In genomic region chr5:135551593-135552447, GRCh38 we compare ENCODE assay signal across 8 cellular contexts. TPM values are rescaled to one million over a fixed set of nuclear protein-coding genes. Genes with fewer than 3 reads are reported as not detected.
DNase-seq lines count a peak whose midpoint lies in the region; ATAC-seq, FAIRE-seq and TF ChIP-seq lines count a peak whose summit lies in the region.

No MANE protein-coding gene starts in this region.

- H3K9me3 Mint-ChIP-seq in GM23338 (no peaks in the 10 kb centered on the region), immature natural killer cell (peaks cover 0 to 3% (median 0%) of the 10 kb centered on the region in 6 donors)

- no peaks in the 10 kb centered on the region for H3K9me1 ChIP-seq in K562 (ENCODE audit: control insufficient read depth, insufficient read depth, low read length)

- H3K27me3 Mint-ChIP-seq in GM23338 (ENCODE audit: insufficient read depth, low read depth, poor library complexity): peaks cover 56% of the 10 kb centered on the region
- H3K27me3 Mint-ChIP-seq in immature natural killer cell (ENCODE audit: low read depth in 3 of 3): peaks cover 1 to 19% (median 9%) of the 10 kb centered on the region in 3 donors

- H3K4me1 ChIP-seq in GM23338 (ENCODE audit: insufficient read depth) (no peaks in the 10 kb centered on the region; the same call in 1 of the 2 replicates), K562 (replicated peaks in 1 of 2; ENCODE audit: control insufficient read depth in 2 of 2, insufficient read depth in 2 of 2, low read length in 2 of 2) (peaks cover 3% of the 10 kb centered on the region in 2 experiments; a peak in 2 of 5 replicates)

- no peaks in the 10 kb centered on the region for H3K36me3 Mint-ChIP-seq in GM23338 (ENCODE audit: low read depth)
- no peaks in the 10 kb centered on the region for H3K36me3 Mint-ChIP-seq in immature natural killer cell

- FAIRE-seq in K562 (lab: Jason Lieb, UNC): peak; percentile 95

- CTCF ChIA-PET in K562 (lab: Yijun Ruan, JAX; ENCODE audit: low intra/inter-chr PET ratio): interaction anchor here (1.1 to 4.0 kb wide), 4 partner anchors 13 to 95 kb away, joined by 3 to 51 read pairs (median 14); no protein-coding TSS in a partner anchor

- no TSS peak for BruUV-seq in K562 (replicated peaks; lab: Mats Ljungman, UMichigan)

- TF ChIP-seq CTCF in GM23338 (conservative IDR thresholded peaks at IDR 0.05; ENCODE audit: low read depth in 2 of 2): peak; percentile 88 to 94
- TF ChIP-seq CTCF in K562 (IDR thresholded peaks at IDR 0.05 in 2 of 3, conservative IDR thresholded peaks at IDR 0.05 in 1 of 3; ENCODE audit: insufficient read depth in 2 of 3, low read depth in 1 of 3, low read length in 3 of 3): peak; percentile 90 to 93 (median 93)

- peak; percentile 96 to 98 for TF ChIP-seq RAD21 in K562 (CRISPR knock-in tag; conservative IDR thresholded peaks at IDR 0.05 in 1 of 2, IDR thresholded peaks at IDR 0.05 in 1 of 2)

- in situ Hi-C loops in K562 (cut with MboI): loop anchor here (5.0 kb wide), 1 partner anchor 85 kb away; no protein-coding TSS in a partner anchor

- DNase-seq in DMS 273 treated with DMSO at 0.1 percent for 48 hours (lab: John Stamatoyannopoulos, UW) (peak; percentile 26), GM23338 (ENCODE audit: low spot score) (peak; percentile 82), NCI-H1092 treated with DMSO at 0.1 percent for 48 hours (lab: John Stamatoyannopoulos, UW) (peak; percentile 52), T-helper 1 cell (peak in 3 of 5 donors; percentile 16 to 53 (median 34)), K562 (ENCODE audit: extremely low read depth in 1 of 4, low spot score in 3 of 4) (peak; percentile 77 to 80 (median 80)), immature natural killer cell (peak; percentile 30 to 44 (median 40))
- DNase-seq in stimulated activated CD4-positive, alpha-beta T cell treated with anti-CD3 and anti-CD28 coated beads, Interleukin-12 subunit alpha, Interleukin-12 subunit beta, amount 100 ng/mL, for 48 hours (ENCODE audit: low read depth in 2 of 3, low spot score in 1 of 3): peak; percentile 26 to 63 (median 45)

- 30% methylated on average over 15 of the region's 15 CpGs for WGBS in K562 (ENCODE audit: insufficient coverage, low coverage, missing lambda C conversion rate)

- no peak overlapping the region for H3K9ac ChIP-seq in K562 (ENCODE audit: insufficient read depth in 1 of 2, low read depth in 2 of 2, low read length in 2 of 2)

- H4K20me1 ChIP-seq in GM23338 (replicated peaks; ENCODE audit: insufficient read depth) (peaks cover under 1% of the 10 kb centered on the region), K562 (replicated peaks; ENCODE audit: control insufficient read depth, insufficient read depth, low read length) (peaks cover 3% of the 10 kb centered on the region; the same call in 1 of the 2 replicates)

- no peaks in the 10 kb centered on the region for H3F3A ChIP-seq in GM23338 (replicated peaks; ENCODE audit: low read depth)

- peaks cover 68% of the 10 kb centered on the region for H3K27me3 ChIP-seq in GM23338 (ENCODE audit: insufficient read depth)
- peaks cover 0 to 16% of the 10 kb centered on the region in 2 experiments; a peak in 3 of 5 replicates for H3K27me3 ChIP-seq in K562 (ENCODE audit: control insufficient read depth in 2 of 2, insufficient read depth in 2 of 2, low read length in 2 of 2)

- H3K4me3 Mint-ChIP-seq in GM23338 (no peak overlapping the region), immature natural killer cell (no peak overlapping the region)

- H3K4me2 ChIP-seq in GM23338 (no peak overlapping the region), K562 (ENCODE audit: insufficient read depth, low read length) (no peak overlapping the region)

- no peak for TF ChIP-seq EP300 in K562 (IDR thresholded peaks at IDR 0.05; ENCODE audit: low read length)

- no peaks in the 10 kb centered on the region for H3K9me3 ChIP-seq in K562 (replicated peaks; ENCODE audit: control insufficient read depth, insufficient read depth, low read depth, low read length)

- H3K79me2 ChIP-seq in GM23338 (replicated peaks; ENCODE audit: insufficient read depth) (no peaks in the 10 kb centered on the region), K562 (ENCODE audit: control insufficient read depth, insufficient read depth, low read length) (no peaks in the 10 kb centered on the region)

- H3K9me2 ChIP-seq in GM23338 (ENCODE audit: insufficient read depth): no peaks in the 10 kb centered on the region

- no peak for TF ChIP-seq POLR2A in K562 (conservative IDR thresholded peaks at IDR 0.05)

- H3K36me3 ChIP-seq in GM23338 (ENCODE audit: insufficient read depth) (no peaks in the 10 kb centered on the region), K562 (ENCODE audit: control insufficient read depth, insufficient read depth, low read length) (no peaks in the 10 kb centered on the region)

- no peak overlapping the region for H2AFZ ChIP-seq in GM23338
- H2AFZ ChIP-seq in K562 (ENCODE audit: low read depth, low read length): no peak overlapping the region

- POLR2A ChIA-PET in K562 (lab: Yijun Ruan, JAX): interaction anchor here (0.9 to 3.5 kb wide), 3 partner anchors 9 to 86 kb away, joined by 5 to 28 read pairs (median 5); no protein-coding TSS in a partner anchor

- H3K27ac ChIP-seq in GM23338 (ENCODE audit: low read depth) (no peak overlapping the region), K562 (ENCODE audit: extremely low read depth, low read depth, low read length) (no peak overlapping the region)

- no peak overlapping the region for H3K27ac Mint-ChIP-seq in GM23338
- no peak overlapping the region for H3K27ac Mint-ChIP-seq in immature natural killer cell

- H3K4me3 ChIP-seq in GM23338 (no peak overlapping the region), K562 (no peak overlapping the region)

- intact Hi-C loops in K562 (cut with micrococcal nuclease): loop anchor here (1.0 to 5.0 kb wide), 4 partner anchors 45 to 279 kb away; no protein-coding TSS in a partner anchor

- H3K4me1 Mint-ChIP-seq in GM23338 (peaks cover 2% of the 10 kb centered on the region; the same call in 1 of the 3 replicates), immature natural killer cell (no peaks in the 10 kb centered on the region)

- peak; percentile 78 for ATAC-seq in GM23338
- ATAC-seq in K562: peak; percentile 93
- no peak for ATAC-seq in HG03457 (IDR thresholded peaks at IDR 0.05; ENCODE audit: unreplicated experiment)

RNA-seq across cellular contexts. Expression of gene NEUROG1, which starts 16.1 kb away (rescaled TPM):
- total RNA-seq in GM23338 (2014; rRNA removed; shearing (Covaris generic)): not detected in 2 replicates
- polyA plus RNA-seq in GM23338 (2016; fragmentation: Nextera tagmentation; extraction: Ambion mirVana): 0.16 TPM in 1 of 2 replicates, not detected in the other
- total RNA-seq in K562 (2011; cell fraction: chromatin; rRNA removed; ENCODE audit: low replicate concordance): not detected in 2 replicates
- total RNA-seq in K562 (2011; cell fraction: nucleolus; rRNA removed): not detected in 2 replicates
- not detected in 2 replicates for total RNA-seq in K562 (2011; cell fraction: nucleoplasm; rRNA removed)
- total RNA-seq in K562 (2014; rRNA removed): not detected in 2 replicates
- not detected in 2 replicates for total RNA-seq in K562 (2014; rRNA removed; fragmentation: Illumina TruSeq; extraction: Trizol)
- total RNA-seq in K562 (2015; rRNA removed; fragmentation: Illumina TruSeq; extraction: Trizol): not detected in 2 replicates
- total RNA-seq in K562 (2021): not detected in 2 replicates
- polyA plus RNA-seq in K562 (2011; rRNA removed): not detected in 2 replicates
- polyA plus RNA-seq in K562 (2011; cell fraction: cytosol; rRNA removed): not detected in 2 replicates
- not detected in 2 replicates for polyA plus RNA-seq in K562 (2011; cell fraction: nucleus; rRNA removed)
- not detected in 2 replicates for polyA plus RNA-seq in K562 (2012)
- polyA plus RNA-seq in K562 (2014; fragmentation: Illumina TruSeq; extraction: Trizol): not detected in 2 replicates
- polyA plus RNA-seq in K562 (2014; fragmentation: Nextera tagmentation; extraction: Ambion mirVana): not detected
- polyA plus RNA-seq in K562 (2014; rRNA removed): not detected in 2 replicates
- not detected in 2 replicates for polyA minus RNA-seq in K562 (2011; rRNA and poly(A)+ RNA removed)
- polyA minus RNA-seq in K562 (2011; cell fraction: cytosol; rRNA and poly(A)+ RNA removed): not detected in 2 replicates
- polyA minus RNA-seq in K562 (2011; cell fraction: nucleus; rRNA and poly(A)+ RNA removed): not detected in 2 replicates
- polyA plus RNA-seq in immature natural killer cell: not detected

RNA-seq across cellular contexts. Expression of gene CXCL14, which starts 27.0 kb away (rescaled TPM):
- not detected in 2 replicates for total RNA-seq in GM23338 (2014; rRNA removed; shearing (Covaris generic))
- 1.7 TPM in 2 replicates for polyA plus RNA-seq in GM23338 (2016; fragmentation: Nextera tagmentation; extraction: Ambion mirVana)
- not detected in 2 replicates for total RNA-seq in K562 (2011; cell fraction: chromatin; rRNA removed; ENCODE audit: low replicate concordance)
- not detected in 2 replicates for total RNA-seq in K562 (2011; cell fraction: nucleolus; rRNA removed)
- not detected in 2 replicates for total RNA-seq in K562 (2011; cell fraction: nucleoplasm; rRNA removed)
- total RNA-seq in K562 (2014; rRNA removed): not detected in 2 replicates
- total RNA-seq in K562 (2014; rRNA removed; fragmentation: Illumina TruSeq; extraction: Trizol): not detected in 2 replicates
- total RNA-seq in K562 (2015; rRNA removed; fragmentation: Illumina TruSeq; extraction: Trizol): not detected in 2 replicates
- total RNA-seq in K562 (2021): not detected in 2 replicates
- not detected in 2 replicates for polyA plus RNA-seq in K562 (2011; rRNA removed)
- not detected in 2 replicates for polyA plus RNA-seq in K562 (2011; cell fraction: cytosol; rRNA removed)
- polyA plus RNA-seq in K562 (2011; cell fraction: nucleus; rRNA removed): not detected in 2 replicates
- polyA plus RNA-seq in K562 (2012): not detected in 2 replicates
- not detected in 2 replicates for polyA plus RNA-seq in K562 (2014; fragmentation: Illumina TruSeq; extraction: Trizol)
- not detected for polyA plus RNA-seq in K562 (2014; fragmentation: Nextera tagmentation; extraction: Ambion mirVana)
- not detected in 2 replicates for polyA plus RNA-seq in K562 (2014; rRNA removed)
- polyA minus RNA-seq in K562 (2011; rRNA and poly(A)+ RNA removed): not detected in 2 replicates
- not detected in 2 replicates for polyA minus RNA-seq in K562 (2011; cell fraction: cytosol; rRNA and poly(A)+ RNA removed)
- polyA minus RNA-seq in K562 (2011; cell fraction: nucleus; rRNA and poly(A)+ RNA removed): not detected in 2 replicates
- not detected for polyA plus RNA-seq in immature natural killer cell

Comparison
In these comparisons a context has a peak if more than half of its experiments do, and no peak if none do; other contexts are left out.
1. DNase-seq: peak in every context shown above with its lines; median percentile 82 in GM23338; 80 in K562; 52 in NCI-H1092 treated with DMSO at 0.1 percent for 48 hours; 45 in stimulated activated CD4-positive, alpha-beta T cell treated with anti-CD3 and anti-CD28 coated beads, Interleukin-12 subunit alpha, Interleukin-12 subunit beta, amount 100 ng/mL, for 48 hours; 40 in immature natural killer cell; 34 in T-helper 1 cell; 26 in DMS 273 treated with DMSO at 0.1 percent for 48 hours.